Comparison of ENCODE assay signal across 19 cellular contexts in the genomic region with DNA sequence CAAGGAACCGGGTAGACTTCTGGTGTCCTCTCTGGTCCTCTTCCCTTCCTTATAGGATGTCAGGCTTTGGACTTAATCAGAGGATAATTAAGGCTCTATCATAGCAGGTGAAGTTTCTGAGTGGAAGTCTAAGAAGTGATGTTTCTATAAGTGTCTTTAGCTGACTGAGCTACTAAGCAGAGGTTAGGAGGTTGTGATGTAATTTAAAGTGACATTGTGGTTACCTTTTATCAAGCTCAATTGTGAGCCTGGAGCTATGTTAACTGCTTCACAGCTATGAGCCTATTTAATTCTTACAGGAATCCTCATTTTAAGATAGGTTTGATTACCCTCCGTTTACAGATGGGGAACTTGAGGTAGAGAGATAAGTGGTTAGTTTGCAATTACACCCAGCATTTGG.
DNase-seq lines count a peak whose midpoint lies in the region; ATAC-seq, FAIRE-seq and TF ChIP-seq lines count a peak whose summit lies in the region.
"Had no signal": no experiment of that assay in that cellular context is flagged by ENCODE, and none has a peak within 500 bp of the region (broad histone marks: within the 10 kb centered on the region; RNA-seq: fewer than 3 reads in every experiment).

No MANE protein-coding gene starts in this region.

- FAIRE-seq in GM12891 (lab: Jason Lieb, UNC) = peak; percentile 43
- FAIRE-seq: D721Med, GM18507 had no signal

- no TSS peak for BruUV-seq in OCI-LY7 (replicated peaks; lab: Mats Ljungman, UMichigan)

- no peak overlapping the region for H3K27ac ChIP-seq in CD4-positive, alpha-beta T cell (ENCODE audit: low read depth, low read length)
- H3K27ac ChIP-seq in OCI-LY7 (ENCODE audit: low read depth, low read length, poor library complexity, severe bottlenecking) = peak overlapping the region; percentile 93
- H3K27ac ChIP-seq: C4-2B, PC-9, RWPE1 had no signal

- H3K4me1 ChIP-seq in OCI-LY7 (ENCODE audit: insufficient read depth, low read length, poor library complexity, severe bottlenecking) = peaks cover 81% of the 10 kb centered on the region

- intact Hi-C loops in CD4-positive, alpha-beta T cell (cut with DNase I, micrococcal nuclease) = no loop called here
- intact Hi-C loops in OCI-LY7 (cut with micrococcal nuclease; ENCODE audit: unreplicated experiment) = no loop called here
- intact Hi-C loops in activated CD4-positive, alpha-beta T cell treated with anti-CD3 and anti-CD28 coated beads, Interleukin-2, amount 10 ng/mL, durations not matched to agents 24 days and 14 days (cut with micrococcal nuclease) = no loop called here

- H3K27me3 ChIP-seq in CD4-positive, alpha-beta T cell (ENCODE audit: control insufficient read depth, insufficient read depth, low read length) = no peaks in the 10 kb centered on the region

- POLR2A ChIA-PET in CD4-positive, alpha-beta T cell (lab: Charles Lee) = interaction anchor here (2.0 kb wide), 1 partner anchor 10 kb away, joined by 9 read pairs; no protein-coding TSS in a partner anchor
- POLR2A ChIA-PET in OCI-LY7 (lab: Charles Lee) = interaction anchor here (0.6 to 5.1 kb wide), 9 partner anchors 11 to 142 kb away, joined by 3 to 87 read pairs (median 4); no protein-coding TSS in a partner anchor

- H3K36me3 Mint-ChIP-seq in CD4-positive, alpha-beta T cell (ENCODE audit: low read depth) = no peaks in the 10 kb centered on the region
- H3K36me3 Mint-ChIP-seq in naive B cell = no peaks in the 10 kb centered on the region
- no peaks in the 10 kb centered on the region for H3K36me3 Mint-ChIP-seq in activated CD4-positive, alpha-beta T cell treated with anti-CD3 and anti-CD28 coated beads, Interleukin-2, amount 10 ng/mL, durations not matched to agents 24 days and 14 days (ENCODE audit: low read depth)

- H3K36me3 ChIP-seq in OCI-LY7 (ENCODE audit: insufficient read depth, low read length) = no peaks in the 10 kb centered on the region

- no peaks in the 10 kb centered on the region for H4K20me1 ChIP-seq in OCI-LY7 (ENCODE audit: insufficient read depth, low read length)

- peak overlapping the region; percentile 57 for H3K4me3 ChIP-seq in OCI-LY7 (ENCODE audit: low read depth, low read length, poor library complexity, severe bottlenecking)
- H3K4me3 ChIP-seq: PC-9 had no signal

- no peak overlapping the region; the same call in 1 of the 2 replicates for H2AFZ ChIP-seq in OCI-LY7 (ENCODE audit: low read length)
- H2AFZ ChIP-seq: PC-9 had no signal

- peaks cover 31% of the 10 kb centered on the region; the same call in 1 of the 2 replicates for H3K79me2 ChIP-seq in OCI-LY7 (ENCODE audit: insufficient read depth, low read depth, low read length)

- H3K9me3 Mint-ChIP-seq in CD4-positive, alpha-beta T cell = no peaks in the 10 kb centered on the region
- no peaks in the 10 kb centered on the region for H3K9me3 Mint-ChIP-seq in naive B cell
- no peaks in the 10 kb centered on the region for H3K9me3 Mint-ChIP-seq in activated CD4-positive, alpha-beta T cell treated with anti-CD3 and anti-CD28 coated beads, Interleukin-2, amount 10 ng/mL, durations not matched to agents 24 days and 14 days

- no peak for TF ChIP-seq POLR2A in GM12891 (IDR thresholded peaks at IDR 0.05; ENCODE audit: low read depth, low read length)

- DNase-seq in CD4-positive, alpha-beta T cell = no peak
- DNase-seq in GM12891 (ENCODE audit: insufficient read length, low spot score) (no peak), OCI-LY7 (ENCODE audit: low spot score) (no peak), naive B cell (no peak)
- no peak for DNase-seq in stimulated activated CD4-positive, alpha-beta T cell treated with anti-CD3 and anti-CD28 coated beads, Interleukin-2, amount 100 ng/mL, for 48 hours
- no peak for DNase-seq in activated CD4-positive, alpha-beta T cell treated with anti-CD3 and anti-CD28 coated beads, Interleukin-2, amount 10 ng/mL, durations not matched to agents 24 days and 14 days
- DNase-seq: GOT3, KG1, NCI-H446 treated with DMSO at 0.1 percent for 48 hours, NCI-H526 treated with DMSO at 0.1 percent for 48 hours, PC-9, SIG-M5, T-helper 1 cell had no signal

- H3K9me2 ChIP-seq in OCI-LY7 (ENCODE audit: insufficient read depth, low read length) = no peaks in the 10 kb centered on the region

- H3K4me3 Mint-ChIP-seq in CD4-positive, alpha-beta T cell = no peak overlapping the region
- H3K4me3 Mint-ChIP-seq in naive B cell = peak overlapping the region in 5 of 8 donors; percentile 32 to 79 (median 62)
- H3K4me3 Mint-ChIP-seq in activated CD4-positive, alpha-beta T cell treated with anti-CD3 and anti-CD28 coated beads, Interleukin-2, amount 10 ng/mL, durations not matched to agents 24 days and 14 days = no peak overlapping the region

- CTCF ChIA-PET in CD4-positive, alpha-beta T cell (lab: Charles Lee) = no interaction called here
- CTCF ChIA-PET in OCI-LY7 (lab: Charles Lee; ENCODE audit: unreplicated experiment) = interaction anchor here (0.8 to 4.6 kb wide), 2 partner anchors 10 to 58 kb away, joined by 3 to 19 read pairs; no protein-coding TSS in a partner anchor

- H3K4me1 Mint-ChIP-seq in CD4-positive, alpha-beta T cell (ENCODE audit: low read depth) = peaks cover 26% of the 10 kb centered on the region
- H3K4me1 Mint-ChIP-seq in naive B cell = peaks cover 54 to 89% (median 63%) of the 10 kb centered on the region in 3 donors
- H3K4me1 Mint-ChIP-seq in activated CD4-positive, alpha-beta T cell treated with anti-CD3 and anti-CD28 coated beads, Interleukin-2, amount 10 ng/mL, durations not matched to agents 24 days and 14 days = no peaks in the 10 kb centered on the region

- H3K9me3 ChIP-seq in CD4-positive, alpha-beta T cell (ENCODE audit: control insufficient read depth, low read length) = no peaks in the 10 kb centered on the region
- no peaks in the 10 kb centered on the region for H3K9me3 ChIP-seq in OCI-LY7 (ENCODE audit: low read length)

- H3K27ac Mint-ChIP-seq in CD4-positive, alpha-beta T cell = peak overlapping the region; percentile 79
- peak overlapping the region in 4 of 6 donors; percentile 13 to 89 (median 53) for H3K27ac Mint-ChIP-seq in naive B cell
- H3K27ac Mint-ChIP-seq in activated CD4-positive, alpha-beta T cell treated with anti-CD3 and anti-CD28 coated beads, Interleukin-2, amount 10 ng/mL, durations not matched to agents 24 days and 14 days = no peak overlapping the region

- H3K27me3 Mint-ChIP-seq in CD4-positive, alpha-beta T cell = no peaks in the 10 kb centered on the region
- H3K27me3 Mint-ChIP-seq in naive B cell = no peaks in the 10 kb centered on the region
- H3K27me3 Mint-ChIP-seq in activated CD4-positive, alpha-beta T cell treated with anti-CD3 and anti-CD28 coated beads, Interleukin-2, amount 10 ng/mL, durations not matched to agents 24 days and 14 days = no peaks in the 10 kb centered on the region

- TF ChIP-seq CTCF in CD4-positive, alpha-beta T cell (IDR thresholded peaks at IDR 0.05) = no peak
- no peak for TF ChIP-seq CTCF in OCI-LY7 (conservative IDR thresholded peaks at IDR 0.05; ENCODE audit: low read length)

- ATAC-seq in CD4-positive, alpha-beta T cell (ENCODE audit: poor library complexity) = no peak
- ATAC-seq in naive B cell (ENCODE audit: low read depth in 2 of 2) (no peak), GM18909 (IDR thresholded peaks at IDR 0.05; ENCODE audit: poor library complexity, unreplicated experiment) (no peak)
- ATAC-seq: HCT116 had no signal

- H3K4me2 ChIP-seq in OCI-LY7 (ENCODE audit: low read length) = peak overlapping the region; percentile 88
- H3K4me2 ChIP-seq: PC-9 had no signal

TF ChIP-seq in GM12891, 5 proteins besides CTCF, POLR2A, EP300 and RAD21:
- TF ChIP-seq POU2F2 (IDR thresholded peaks at IDR 0.05; ENCODE audit: low read depth, low read length) (no peak), TAF1 (IDR thresholded peaks at IDR 0.05; ENCODE audit: low read depth, low read length) (no peak), SPI1 (IDR thresholded peaks at IDR 0.05; ENCODE audit: low read depth, low read length) (no peak), PAX5 (IDR thresholded peaks at IDR 0.05; ENCODE audit: insufficient read depth, low read length, severe bottlenecking) (no peak), POLR2AphosphoS5 (IDR thresholded peaks at IDR 0.05; ENCODE audit: low read depth, low read length) (no peak)

Comparison
In these comparisons a context has a peak if more than half of its experiments do, and no peak if none do; other contexts are left out.
1. H3K4me3 Mint-ChIP-seq: peak in naive B cell (5 of 8); none in CD4-positive, alpha-beta T cell (single experiment) and activated CD4-positive, alpha-beta T cell treated with anti-CD3 and anti-CD28 coated beads, Interleukin-2, amount 10 ng/mL, durations not matched to agents 24 days and 14 days (single experiment).